Comparison of ENCODE assay signal across 19 cellular contexts in the genomic region with DNA sequence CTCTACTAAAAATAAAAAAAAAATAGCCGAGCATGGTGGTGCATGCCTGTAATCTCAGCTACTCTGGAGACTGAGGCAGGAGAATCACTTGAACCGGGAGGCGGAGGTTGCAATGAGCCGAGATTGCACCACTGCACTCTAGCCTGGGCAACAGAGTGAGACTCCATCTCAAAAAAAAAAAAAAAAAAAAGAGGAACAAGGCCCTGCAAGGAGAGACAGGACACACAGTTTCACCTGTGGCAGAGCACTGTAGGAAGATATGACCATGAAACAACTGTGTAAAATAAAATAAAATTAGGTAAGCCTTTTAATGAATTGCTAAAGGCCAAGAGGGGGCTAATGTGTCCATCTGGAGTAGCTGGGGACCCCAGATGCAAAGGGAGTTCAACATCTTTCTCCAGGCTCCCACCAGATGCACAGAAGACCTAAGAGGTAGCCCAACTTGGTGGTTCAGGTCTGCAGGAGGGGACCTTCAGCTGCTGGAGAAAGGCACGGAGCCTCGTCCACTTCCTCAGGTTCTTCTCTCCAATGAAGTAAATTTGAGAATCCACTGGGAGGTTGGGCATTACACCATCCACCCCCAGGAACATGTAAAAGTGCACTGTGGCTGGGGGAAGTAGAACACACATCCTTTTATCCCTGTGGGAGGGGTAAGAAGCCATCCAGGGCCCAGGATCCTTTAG.
"Had no signal": no experiment of that assay in that cellular context is flagged by ENCODE, and none has a peak within 500 bp of the region (broad histone marks: within the 10 kb centered on the region; RNA-seq: fewer than 3 reads in every experiment).

No MANE protein-coding gene starts in this region.

- H3K27ac ChIP-seq: coronary artery, esophagus squamous epithelium, left ventricle myocardium inferior, uterus had no signal

- DNase-seq: activated CD8-positive, alpha-beta memory T cell treated with anti-CD3 and anti-CD28 coated beads, Interleukin-2, amount 50 U/mL, for 48 hours; activated naive CD4-positive, alpha-beta T cell treated with Interleukin-2 at 50 U/mL for 16 hours; activated T-cell treated with anti-CD3 and anti-CD28 coated beads, Interleukin-2, amount 50 U/mL, for 4 hours; amygdala; endodermal cell; esophagus squamous epithelium; gastrocnemius medialis; hypothalamus; left ventricle myocardium inferior; mammary epithelial cell; midbrain; occipital lobe; retina; stimulated activated CD4-positive, alpha-beta T cell treated with anti-CD3 and anti-CD28 coated beads, Interleukin-4, amount 100 ng/mL, for 4 hours; stomach; T-helper 1 cell; trophoblast cell; uterus had no signal

- H3K4me1 ChIP-seq: left ventricle myocardium inferior, uterus had no signal

- H3K9me3 ChIP-seq: esophagus squamous epithelium, gastrocnemius medialis, left ventricle myocardium inferior, uterus had no signal

- H3K4me3 ChIP-seq: coronary artery, esophagus squamous epithelium, gastrocnemius medialis, left ventricle myocardium inferior, stomach, uterus had no signal

- H3K27me3 ChIP-seq: esophagus squamous epithelium, gastrocnemius medialis, stomach, uterus had no signal

- H3K36me3 ChIP-seq: gastrocnemius medialis, uterus had no signal
